In the genomic region with DNA sequence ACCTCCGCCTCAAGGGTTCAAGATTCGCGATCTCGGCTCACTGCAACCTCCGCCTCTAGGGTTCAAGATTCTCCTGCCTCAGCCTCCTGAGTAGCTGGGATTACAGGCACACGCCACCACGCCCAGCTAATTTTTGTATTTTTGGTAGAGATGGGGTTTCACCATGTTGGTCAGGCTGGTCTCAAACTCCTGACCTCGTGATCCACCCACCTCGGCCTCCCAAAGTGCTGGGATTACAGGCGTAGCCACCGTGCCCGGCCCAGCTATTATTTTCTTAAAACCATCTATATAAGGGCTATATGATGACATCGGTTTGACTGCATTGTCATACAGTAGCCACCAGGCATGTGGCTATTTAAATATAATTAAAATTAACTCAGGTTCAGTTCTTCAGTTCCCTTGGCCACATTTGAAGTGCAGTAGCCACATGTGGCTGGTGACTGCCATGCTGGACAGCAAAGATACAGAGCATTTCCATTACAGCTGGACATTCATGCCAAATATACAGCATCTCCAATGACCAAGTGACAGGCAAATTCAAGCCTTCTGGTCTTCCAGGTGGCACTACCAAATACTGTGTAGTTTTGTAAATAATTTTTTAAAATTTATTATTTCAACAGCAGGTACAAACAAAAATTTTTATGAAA, we compare ENCODE assay signal across 1 cellular context.
A peak's percentile ranks its signal among the peaks of the same experiment; 100 is the strongest.
TF ChIP-seq lines count a peak whose summit lies in the region.

No MANE protein-coding gene starts in this region.

TF ChIP-seq in GM12878, 131 proteins besides CTCF, POLR2A, EP300 and RAD21:
- TF ChIP-seq, protein P1, sequence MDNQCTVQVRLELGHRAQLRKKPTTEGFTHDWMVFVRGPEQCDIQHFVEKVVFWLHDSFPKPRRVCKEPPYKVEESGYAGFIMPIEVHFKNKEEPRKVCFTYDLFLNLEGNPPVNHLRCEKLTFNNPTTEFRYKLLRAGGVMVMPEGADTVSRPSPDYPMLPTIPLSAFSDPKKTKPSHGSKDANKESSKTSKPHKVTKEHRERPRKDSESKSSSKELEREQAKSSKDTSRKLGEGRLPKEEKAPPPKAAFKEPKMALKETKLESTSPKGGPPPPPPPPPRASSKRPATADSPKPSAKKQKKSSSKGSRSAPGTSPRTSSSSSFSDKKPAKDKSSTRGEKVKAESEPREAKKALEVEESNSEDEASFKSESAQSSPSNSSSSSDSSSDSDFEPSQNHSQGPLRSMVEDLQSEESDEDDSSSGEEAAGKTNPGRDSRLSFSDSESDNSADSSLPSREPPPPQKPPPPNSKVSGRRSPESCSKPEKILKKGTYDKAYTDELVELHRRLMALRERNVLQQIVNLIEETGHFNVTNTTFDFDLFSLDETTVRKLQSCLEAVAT (IDR thresholded peaks at IDR 0.05), result 0 out of 2 replicates have a peak, but pooled peaks have one; percentile 24
TF ChIP-seq in GM12878: peak in this region for 1; not testable (repeated sequence) for 130.
